18 cellular contexts compared by ENCODE assay signal in the genomic region with DNA sequence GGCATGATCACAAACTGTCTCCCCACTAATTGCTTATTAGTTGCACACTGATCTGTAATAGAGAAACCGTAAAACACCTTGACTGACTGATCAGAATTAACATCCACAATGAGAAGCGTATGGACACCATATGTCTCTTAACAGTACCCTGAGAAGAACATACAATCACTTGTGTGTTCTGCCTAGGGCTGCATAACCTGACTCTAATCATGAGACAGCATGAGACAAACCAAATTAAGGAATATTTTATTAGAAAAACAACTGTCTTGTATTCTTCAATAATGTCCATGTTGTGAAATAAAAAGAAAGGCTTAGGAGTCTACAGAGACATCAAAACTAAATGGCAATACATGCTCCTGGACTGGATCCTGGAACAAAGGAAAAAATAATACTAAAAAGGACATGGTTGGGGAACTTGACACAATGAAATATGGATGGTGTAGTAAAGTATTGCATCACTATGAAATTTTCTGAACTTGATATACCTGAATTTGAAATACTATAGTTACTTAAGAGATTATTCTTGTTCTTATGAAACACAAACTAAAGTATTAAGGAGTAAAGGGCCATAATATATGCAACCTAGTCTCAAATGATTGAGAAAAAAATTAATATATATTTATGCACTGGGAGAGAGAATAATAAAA.
A peak's percentile ranks its signal among the peaks of the same experiment; 100 is the strongest.
DNase-seq lines count a peak whose midpoint lies in the region; ATAC-seq, FAIRE-seq and TF ChIP-seq lines count a peak whose summit lies in the region.
"Had no signal": no experiment of that assay in that cellular context is flagged by ENCODE, and none has a peak within 500 bp of the region (broad histone marks: within the 10 kb centered on the region; RNA-seq: fewer than 3 reads in every experiment).

No MANE protein-coding gene starts in this region.

- no peak overlapping the region for H2AFZ ChIP-seq in HepG2 (ENCODE audit: low read length)
- H2AFZ ChIP-seq in K562 (ENCODE audit: low read depth, low read length): no peak overlapping the region
- H2AFZ ChIP-seq: GM23248 had no signal

- WGBS in HepG2 (ENCODE audit: low lambda C conversion rate): 97% methylated on average over 2 of the region's 2 CpGs
- 92% methylated on average over 2 of the region's 2 CpGs for WGBS in right lobe of liver (ENCODE audit: insufficient coverage, low coverage, low lambda C conversion rate, missing lambda C conversion rate)
- WGBS in K562 (ENCODE audit: insufficient coverage, low coverage, missing lambda C conversion rate): 96% methylated on average over 2 of the region's 2 CpGs

- TF ChIP-seq CTCF in HepG2 (CRISPR knock-in tag; IDR thresholded peaks at IDR 0.05) (no peak), right lobe of liver (IDR thresholded peaks at IDR 0.05) (no peak), K562 (IDR thresholded peaks at IDR 0.05 in 2 of 3, conservative IDR thresholded peaks at IDR 0.05 in 1 of 3; ENCODE audit: insufficient read depth in 2 of 3, low read depth in 1 of 3, low read length in 3 of 3) (no peak)

- H3K36me3 ChIP-seq in HepG2 (replicated peaks in 1 of 2; ENCODE audit: control insufficient read depth in 1 of 2, insufficient read depth in 2 of 2, low read length in 2 of 2): no peaks in the 10 kb centered on the region
- H3K36me3 ChIP-seq in right lobe of liver: no peaks in the 10 kb centered on the region
- no peaks in the 10 kb centered on the region for H3K36me3 ChIP-seq in K562 (ENCODE audit: control insufficient read depth, insufficient read depth, low read length)
- H3K36me3 ChIP-seq: HAP-1 had no signal

- DNase-seq in HepG2 (ENCODE audit: low spot score) (no peak), right lobe of liver (no peak), SK-MEL-5 (ENCODE audit: low read depth, low spot score) (peak; percentile 51), K562 (ENCODE audit: extremely low read depth in 1 of 4, low spot score in 3 of 4) (no peak)
- no peak for DNase-seq in stimulated activated CD8-positive, alpha-beta memory T cell treated with anti-CD3 and anti-CD28 coated beads, Interleukin-4, amount 100 ng/mL, for 48 hours
- DNase-seq: CD8-positive, alpha-beta memory T cell; COR-L47; DMS 273 treated with DMSO at 0.1 percent for 48 hours; DMS53; DND-41; EL; GM23248 had no signal

- H3K9me3 ChIP-seq in HepG2 (ENCODE audit: low read length): no peaks in the 10 kb centered on the region
- H3K9me3 ChIP-seq in right lobe of liver: no peaks in the 10 kb centered on the region
- H3K9me3 ChIP-seq in K562 (replicated peaks; ENCODE audit: control insufficient read depth, insufficient read depth, low read depth, low read length): no peaks in the 10 kb centered on the region
- H3K9me3 ChIP-seq: HAP-1 had no signal

- H3K9me1 ChIP-seq in K562 (ENCODE audit: control insufficient read depth, insufficient read depth, low read length): no peaks in the 10 kb centered on the region

- H3K79me2 ChIP-seq in HepG2 (ENCODE audit: insufficient read depth, low read length) (no peaks in the 10 kb centered on the region), K562 (ENCODE audit: control insufficient read depth, insufficient read depth, low read length) (no peaks in the 10 kb centered on the region)

- no peaks in the 10 kb centered on the region; the same call in 1 of the 2 replicates for H4K20me1 ChIP-seq in HepG2 (ENCODE audit: insufficient read depth, low read length)
- H4K20me1 ChIP-seq in K562 (replicated peaks; ENCODE audit: control insufficient read depth, insufficient read depth, low read length): no peaks in the 10 kb centered on the region
- H4K20me1 ChIP-seq: BLaER1 treated with 17β-estradiol and CSF1 and Interleukin-3, amounts not matched to agents 10 nM and 100 nM had no signal

- H3K9ac ChIP-seq in HepG2 (ENCODE audit: insufficient read depth, low read depth, low read length): no peak overlapping the region
- H3K9ac ChIP-seq in K562 (ENCODE audit: insufficient read depth in 1 of 2, low read depth in 2 of 2, low read length in 2 of 2): no peak overlapping the region
- H3K9ac ChIP-seq: BLaER1 treated with 17β-estradiol and CSF1 and Interleukin-3, amounts not matched to agents 10 nM and 100 nM; GM23248 had no signal

- ATAC-seq in HepG2: no peak
- no peak for ATAC-seq in right lobe of liver
- no peak for ATAC-seq in K562
- no peak for ATAC-seq in GM19328 (IDR thresholded peaks at IDR 0.05; ENCODE audit: unreplicated experiment)
- no peak for ATAC-seq in HG03571 (IDR thresholded peaks at IDR 0.05; ENCODE audit: unreplicated experiment)
- ATAC-seq: GM12878 had no signal

- no peak overlapping the region for H3K4me3 ChIP-seq in HepG2 (replicated peaks in 1 of 3; ENCODE audit: insufficient read depth in 1 of 3, low read depth in 2 of 3, low read length in 3 of 3)
- H3K4me3 ChIP-seq in right lobe of liver: no peak overlapping the region
- no peak overlapping the region for H3K4me3 ChIP-seq in K562
- H3K4me3 ChIP-seq: BLaER1 treated with 17β-estradiol and CSF1 and Interleukin-3, amounts not matched to agents 10 nM and 100 nM; GM12878; GM23248; HAP-1 had no signal

- in situ Hi-C loops in HepG2 (cut with HindIII; ENCODE audit: extremely low pct_ligation_motif_present, low pct_unique_long_range_greater_than_20kb): no loop called here
- in situ Hi-C loops in SK-MEL-5 (cut with HindIII; ENCODE audit: low pct_unique_long_range_greater_than_20kb, low sequenced_read_pairs): no loop called here
- in situ Hi-C loops in K562 (cut with MboI): no loop called here

- no peak overlapping the region for H3K27ac ChIP-seq in HepG2 (ENCODE audit: extremely low read length, insufficient read depth, low read length)
- no peak overlapping the region for H3K27ac ChIP-seq in right lobe of liver
- no peak overlapping the region for H3K27ac ChIP-seq in K562 (ENCODE audit: extremely low read depth, low read depth, low read length)
- H3K27ac ChIP-seq: BLaER1 treated with 17β-estradiol and CSF1 and Interleukin-3, amounts not matched to agents 10 nM and 100 nM; GM23248 had no signal

- CTCF ChIA-PET in HepG2 (lab: Yijun Ruan, JAX; ENCODE audit: low intra/inter-chr PET ratio, low total read pairs): no interaction called here
- CTCF ChIA-PET in K562 (lab: Yijun Ruan, JAX; ENCODE audit: low intra/inter-chr PET ratio): no interaction called here

- H3K4me1 ChIP-seq in HepG2 (ENCODE audit: insufficient read depth, low read length) (no peaks in the 10 kb centered on the region), right lobe of liver (no peaks in the 10 kb centered on the region), K562 (replicated peaks in 1 of 2; ENCODE audit: control insufficient read depth in 2 of 2, insufficient read depth in 2 of 2, low read length in 2 of 2) (no peaks in the 10 kb centered on the region)
- H3K4me1 ChIP-seq: HAP-1 had no signal

- TF ChIP-seq POLR2A in HepG2 (IDR thresholded peaks at IDR 0.05; ENCODE audit: insufficient read depth in 1 of 2, low read depth in 2 of 2, low read length in 2 of 2) (no peak), right lobe of liver (IDR thresholded peaks at IDR 0.05) (no peak), K562 (conservative IDR thresholded peaks at IDR 0.05) (no peak)

- intact Hi-C loops in HepG2 (cut with micrococcal nuclease; ENCODE audit: unreplicated experiment) (no loop called here), right lobe of liver (cut with DNase I) (no loop called here), K562 (cut with micrococcal nuclease) (no loop called here)

- no peak for FAIRE-seq in HepG2 (lab: Jason Lieb, UNC)
- no peak for FAIRE-seq in K562 (lab: Jason Lieb, UNC)
- FAIRE-seq: GM12878, GM19239 had no signal

- H3K4me2 ChIP-seq in HepG2 (ENCODE audit: low read depth, low read length): no peak overlapping the region
- no peak overlapping the region for H3K4me2 ChIP-seq in K562 (ENCODE audit: insufficient read depth, low read length)
- H3K4me2 ChIP-seq: BLaER1 treated with 17β-estradiol and CSF1 and Interleukin-3, amounts not matched to agents 10 nM and 100 nM had no signal

- TF ChIP-seq EP300 in HepG2 (IDR thresholded peaks at IDR 0.05; ENCODE audit: low read depth in 2 of 2, low read length in 2 of 2): no peak
- no peak for TF ChIP-seq EP300 in HepG2 (CRISPR knock-in tag; IDR thresholded peaks at IDR 0.05; ENCODE audit: borderline replicate concordance)
- no peak for TF ChIP-seq EP300 in K562 (IDR thresholded peaks at IDR 0.05; ENCODE audit: low read length)

- POLR2A ChIA-PET in HepG2 (lab: Yijun Ruan, JAX) (no interaction called here), K562 (lab: Yijun Ruan, JAX) (no interaction called here)

- no peaks in the 10 kb centered on the region for H3K27me3 ChIP-seq in HepG2 (ENCODE audit: control insufficient read depth in 1 of 2, insufficient read depth in 2 of 2, low read length in 2 of 2)
- H3K27me3 ChIP-seq in right lobe of liver: no peaks in the 10 kb centered on the region
- H3K27me3 ChIP-seq in K562 (ENCODE audit: control insufficient read depth in 2 of 2, insufficient read depth in 2 of 2, low read length in 2 of 2): no peaks in the 10 kb centered on the region
- H3K27me3 ChIP-seq: BLaER1 treated with 17β-estradiol and CSF1 and Interleukin-3, amounts not matched to agents 10 nM and 100 nM had no signal

- no peak for TF ChIP-seq RAD21 in HepG2 (CRISPR knock-in tag; IDR thresholded peaks at IDR 0.05)
- TF ChIP-seq RAD21 in K562 (CRISPR knock-in tag; conservative IDR thresholded peaks at IDR 0.05 in 1 of 2, IDR thresholded peaks at IDR 0.05 in 1 of 2): no peak

- BruUV-seq in HepG2 (replicated peaks; lab: Mats Ljungman, UMichigan): no TSS peak
- BruUV-seq in K562 (replicated peaks; lab: Mats Ljungman, UMichigan): no TSS peak

TF ChIP-seq in HepG2, 621 proteins besides CTCF, POLR2A, EP300 and RAD21 (continues in another document):
- TF ChIP-seq ZNF629 (CRISPR knock-in tag; conservative IDR thresholded peaks at IDR 0.05): no peak

TF ChIP-seq in K562, 482 proteins besides CTCF, POLR2A, EP300 and RAD21 (continues in another document):
- TF ChIP-seq CEBPG (CRISPR knock-in tag; IDR thresholded peaks at IDR 0.05) (no peak), CEBPG (tag; conservative IDR thresholded peaks at IDR 0.05 in 1 of 2, IDR thresholded peaks at IDR 0.05 in 1 of 2) (peak; percentile 66 to 85), RBM14 (IDR thresholded peaks at IDR 0.05; ENCODE audit: borderline replicate concordance, insufficient read depth, low read depth, low read length) (no peak), CEBPB (tag; IDR thresholded peaks at IDR 0.05) (peak; percentile 73)
- TF ChIP-seq, protein P1, sequence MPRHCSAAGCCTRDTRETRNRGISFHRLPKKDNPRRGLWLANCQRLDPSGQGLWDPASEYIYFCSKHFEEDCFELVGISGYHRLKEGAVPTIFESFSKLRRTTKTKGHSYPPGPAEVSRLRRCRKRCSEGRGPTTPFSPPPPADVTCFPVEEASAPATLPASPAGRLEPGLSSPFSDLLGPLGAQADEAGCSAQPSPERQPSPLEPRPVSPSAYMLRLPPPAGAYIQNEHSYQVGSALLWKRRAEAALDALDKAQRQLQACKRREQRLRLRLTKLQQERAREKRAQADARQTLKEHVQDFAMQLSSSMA (CRISPR knock-in tag; IDR thresholded peaks at IDR 0.05): no peak
